In the genomic region with DNA sequence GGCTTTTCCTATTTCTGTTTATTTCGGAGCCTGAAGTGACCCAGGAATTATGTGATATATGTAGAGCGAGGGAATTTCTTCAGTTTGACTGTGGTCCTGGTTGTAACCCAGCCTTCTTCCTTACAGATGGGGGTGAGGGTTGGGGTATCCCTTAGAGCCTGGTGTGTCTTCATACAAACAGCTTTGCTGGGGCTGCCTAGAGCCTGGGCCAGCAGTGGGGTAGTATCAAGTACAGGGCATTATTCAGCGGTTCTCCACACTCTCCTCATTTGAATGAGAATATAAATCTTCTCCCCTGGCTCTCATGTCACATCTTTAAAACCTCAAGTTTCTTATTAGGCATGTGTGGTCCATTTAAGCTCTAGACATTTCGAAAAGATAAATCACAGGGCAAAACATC, we compare ENCODE assay signal across 1 cellular context.
TF ChIP-seq lines count a peak whose summit lies in the region.

No MANE protein-coding gene starts in this region.

TF ChIP-seq in H1, 55 proteins besides CTCF, POLR2A, EP300 and RAD21:
- TF ChIP-seq CHD7 (IDR thresholded peaks at IDR 0.05; ENCODE audit: insufficient replicate concordance, low read length) (no peak), SP1 (IDR thresholded peaks at IDR 0.05; ENCODE audit: low read depth, low read length) (no peak), SAP30 (IDR thresholded peaks at IDR 0.05; ENCODE audit: insufficient read depth, insufficient replicate concordance, low read length) (no peak), CHD1 (IDR thresholded peaks at IDR 0.05; ENCODE audit: low read depth, low read length) (no peak), PHF8 (conservative IDR thresholded peaks at IDR 0.05; ENCODE audit: low read depth, low read length) (no peak), KDM5A (IDR thresholded peaks at IDR 0.05; ENCODE audit: low read length) (no peak), FOSL1 (IDR thresholded peaks at IDR 0.05; ENCODE audit: insufficient read depth, low read depth, low read length) (no peak), ASH2L (IDR thresholded peaks at IDR 0.05; ENCODE audit: low read length) (no peak)
